Comparison of ENCODE assay signal across 9 cellular contexts in the genomic region with DNA sequence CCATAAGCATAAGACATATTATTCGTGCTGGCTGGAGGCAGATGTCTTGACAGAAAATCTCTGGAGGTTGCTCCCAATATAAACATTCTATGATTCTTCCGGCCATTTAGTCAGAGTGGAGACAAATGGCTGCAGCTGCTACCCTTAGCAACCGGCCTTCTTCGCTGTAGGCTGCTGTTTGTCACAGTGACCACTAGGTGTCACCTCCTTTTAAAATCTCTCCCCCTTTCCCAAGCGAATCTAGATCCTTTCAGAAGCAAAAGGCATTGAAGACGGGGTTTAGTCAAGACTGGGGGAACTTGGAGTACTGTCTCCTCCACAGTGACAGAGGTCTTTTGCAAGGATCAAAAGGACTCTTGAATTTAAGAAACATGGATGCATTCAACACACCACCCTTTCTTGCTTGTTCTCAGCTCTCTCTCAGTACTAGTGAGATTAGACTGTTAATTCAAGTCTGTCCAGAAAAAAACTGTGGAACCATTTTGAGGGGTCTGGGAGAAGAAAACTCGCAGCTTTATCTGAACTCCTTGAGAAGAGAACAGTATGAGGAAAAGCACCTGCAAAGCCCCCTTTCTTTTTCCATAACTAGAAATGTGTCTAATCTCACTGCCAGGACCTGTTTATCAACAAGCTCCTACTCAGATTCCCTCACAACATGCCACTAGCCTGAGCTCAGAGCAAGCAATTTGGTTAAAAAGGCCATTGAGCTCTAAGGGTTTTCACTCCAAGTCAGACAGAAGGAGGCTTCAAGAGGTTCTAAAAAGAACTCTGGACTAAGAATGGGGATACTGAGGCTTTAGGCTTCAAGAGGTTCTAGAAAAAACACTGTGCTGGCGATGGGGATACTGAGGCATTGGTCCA.
DNase-seq lines count a peak whose midpoint lies in the region; ATAC-seq and TF ChIP-seq lines count a peak whose summit lies in the region.
"Had no signal": no experiment of that assay in that cellular context is flagged by ENCODE, and none has a peak within 500 bp of the region (broad histone marks: within the 10 kb centered on the region; RNA-seq: fewer than 3 reads in every experiment).

No MANE protein-coding gene starts in this region.

- H3K9me3 ChIP-seq in heart left ventricle, result no peaks in the 10 kb centered on the region

- H3K4me1 ChIP-seq in heart left ventricle, result peaks cover 0 to 12% (median 0%) of the 10 kb centered on the region in 12 donors

- H3K9me3 Mint-ChIP-seq in activated naive CD4-positive, alpha-beta T cell treated with anti-CD3 and anti-CD28 coated beads, Interleukin-2, amount 10 ng/mL, durations not matched to agents 7 days and 5 days, result no peaks in the 10 kb centered on the region
- H3K9me3 Mint-ChIP-seq in progenitor cell of endocrine pancreas (ENCODE audit: low read depth), result no peaks in the 10 kb centered on the region
- peaks cover under 1% of the 10 kb centered on the region for H3K9me3 Mint-ChIP-seq in stimulated activated memory B cell treated with anti-CD40 and anti-IgM and Interleukin-4, amounts not matched to agents 10 μg/mL and 1 μg/mL and 100 μg/mL, for 72 hours
- H3K9me3 Mint-ChIP-seq: stimulated activated naive CD8-positive, alpha-beta T cell treated with anti-CD3 and anti-CD28 coated beads, Interleukin-15, Interleukin-2, amounts not matched to agents 100 ng/mL and 50 ng/mL, for 24 hours had no signal

- no peak overlapping the region for H3K27ac ChIP-seq in heart left ventricle

- H3K36me3 ChIP-seq in heart left ventricle, result no peaks in the 10 kb centered on the region

- no peak for TF ChIP-seq POLR2A in heart left ventricle (IDR thresholded peaks at IDR 0.05)

- WGBS in heart left ventricle, 4 donors, result 15 to 18% (median 16%) methylated on average over 8 of the region's 8 CpGs

- intact Hi-C loops in heart left ventricle (cut with DNase I), result loop anchor here (2.0 to 10.0 kb wide), 8 partner anchors 538 to 912 kb away; no protein-coding TSS in a partner anchor

- H3K27me3 Mint-ChIP-seq in activated naive CD4-positive, alpha-beta T cell treated with anti-CD3 and anti-CD28 coated beads, Interleukin-2, amount 10 ng/mL, durations not matched to agents 7 days and 5 days, result peaks cover 6% of the 10 kb centered on the region
- peaks cover 9% of the 10 kb centered on the region for H3K27me3 Mint-ChIP-seq in progenitor cell of endocrine pancreas
- peaks cover 18% of the 10 kb centered on the region for H3K27me3 Mint-ChIP-seq in stimulated activated memory B cell treated with anti-CD40 and anti-IgM and Interleukin-4, amounts not matched to agents 10 μg/mL and 1 μg/mL and 100 μg/mL, for 72 hours

- no peak overlapping the region for H3K4me3 ChIP-seq in heart left ventricle

- H3K27me3 ChIP-seq in heart left ventricle, result peaks cover 0 to 17% (median 0%) of the 10 kb centered on the region in 9 donors

- no peak overlapping the region for H3K4me3 Mint-ChIP-seq in activated naive CD4-positive, alpha-beta T cell treated with anti-CD3 and anti-CD28 coated beads, Interleukin-2, amount 10 ng/mL, durations not matched to agents 7 days and 5 days
- no peak overlapping the region for H3K4me3 Mint-ChIP-seq in progenitor cell of endocrine pancreas (ENCODE audit: low read depth)
- no peak overlapping the region for H3K4me3 Mint-ChIP-seq in stimulated activated memory B cell treated with anti-CD40 and anti-IgM and Interleukin-4, amounts not matched to agents 10 μg/mL and 1 μg/mL and 100 μg/mL, for 72 hours
- H3K4me3 Mint-ChIP-seq: stimulated activated naive CD8-positive, alpha-beta T cell treated with anti-CD3 and anti-CD28 coated beads, Interleukin-15, Interleukin-2, amounts not matched to agents 100 ng/mL and 50 ng/mL, for 24 hours had no signal

- DNase-seq in DMS153 (lab: John Stamatoyannopoulos, UW) (peak; percentile 93), HT1080 (ENCODE audit: low read depth) (peak; percentile 84), NCI-H82 (lab: John Stamatoyannopoulos, UW) (peak; percentile 92), heart left ventricle (peak in 4 of 5 donors; percentile 28 to 46 (median 36)), progenitor cell of endocrine pancreas (ENCODE audit: low spot score, unreplicated experiment) (peak; percentile 23)
- peak; percentile 36 for DNase-seq in activated naive CD4-positive, alpha-beta T cell treated with anti-CD3 and anti-CD28 coated beads, Interleukin-2, amount 10 ng/mL, durations not matched to agents 7 days and 5 days

- peak; percentile 73 to 91 (median 86) for TF ChIP-seq CTCF in heart left ventricle (IDR thresholded peaks at IDR 0.05)
- peak; percentile 89 for TF ChIP-seq CTCF in progenitor cell of endocrine pancreas (IDR thresholded peaks at IDR 0.05; ENCODE audit: unreplicated experiment)

- H3K36me3 Mint-ChIP-seq in activated naive CD4-positive, alpha-beta T cell treated with anti-CD3 and anti-CD28 coated beads, Interleukin-2, amount 10 ng/mL, durations not matched to agents 7 days and 5 days, result no peaks in the 10 kb centered on the region
- no peaks in the 10 kb centered on the region for H3K36me3 Mint-ChIP-seq in progenitor cell of endocrine pancreas (ENCODE audit: insufficient read depth)
- no peaks in the 10 kb centered on the region for H3K36me3 Mint-ChIP-seq in stimulated activated memory B cell treated with anti-CD40 and anti-IgM and Interleukin-4, amounts not matched to agents 10 μg/mL and 1 μg/mL and 100 μg/mL, for 72 hours

- H3K4me1 Mint-ChIP-seq in activated naive CD4-positive, alpha-beta T cell treated with anti-CD3 and anti-CD28 coated beads, Interleukin-2, amount 10 ng/mL, durations not matched to agents 7 days and 5 days, result no peaks in the 10 kb centered on the region
- no peaks in the 10 kb centered on the region for H3K4me1 Mint-ChIP-seq in progenitor cell of endocrine pancreas (ENCODE audit: low read depth)
- H3K4me1 Mint-ChIP-seq in stimulated activated memory B cell treated with anti-CD40 and anti-IgM and Interleukin-4, amounts not matched to agents 10 μg/mL and 1 μg/mL and 100 μg/mL, for 72 hours, result no peaks in the 10 kb centered on the region

- CTCF ChIA-PET in activated naive CD4-positive, alpha-beta T cell treated with anti-CD3 and anti-CD28 coated beads, Interleukin-2, amount 10 ng/mL, durations not matched to agents 7 days and 5 days (lab: Charles Lee), result interaction anchor here (0.9 to 2.0 kb wide), 16 partner anchors 9 to 914 kb away, joined by 3 to 14 read pairs (median 4); no protein-coding TSS in a partner anchor

- H3K27ac Mint-ChIP-seq in activated naive CD4-positive, alpha-beta T cell treated with anti-CD3 and anti-CD28 coated beads, Interleukin-2, amount 10 ng/mL, durations not matched to agents 7 days and 5 days, result no peak overlapping the region
- no peak overlapping the region for H3K27ac Mint-ChIP-seq in progenitor cell of endocrine pancreas
- no peak overlapping the region for H3K27ac Mint-ChIP-seq in stimulated activated memory B cell treated with anti-CD40 and anti-IgM and Interleukin-4, amounts not matched to agents 10 μg/mL and 1 μg/mL and 100 μg/mL, for 72 hours
- H3K27ac Mint-ChIP-seq: stimulated activated naive CD8-positive, alpha-beta T cell treated with anti-CD3 and anti-CD28 coated beads, Interleukin-15, Interleukin-2, amounts not matched to agents 100 ng/mL and 50 ng/mL, for 24 hours had no signal

- ATAC-seq in GM21390 (IDR thresholded peaks at IDR 0.05; ENCODE audit: unreplicated experiment) (peak; percentile 91), heart left ventricle (peak in 3 of 4 donors; percentile 80 to 93 (median 82))
- ATAC-seq in stimulated activated memory B cell treated with anti-CD40 and anti-IgM and Interleukin-4, amounts not matched to agents 10 μg/mL and 1 μg/mL and 100 μg/mL, for 72 hours, result no peak

Comparison
In these comparisons a context has a peak if more than half of its experiments do, and no peak if none do; other contexts are left out.
1. DNase-seq: peak in every context shown above with its lines; median percentile 93 in DMS153; 92 in NCI-H82; 84 in HT1080; 36 in heart left ventricle; 36 in activated naive CD4-positive, alpha-beta T cell treated with anti-CD3 and anti-CD28 coated beads, Interleukin-2, amount 10 ng/mL, durations not matched to agents 7 days and 5 days; 23 in progenitor cell of endocrine pancreas.